In genomic region chr12:46983959-46984833, GRCh38 we compare ENCODE assay signal across 8 cellular contexts.
A peak's percentile ranks its signal among the peaks of the same experiment; 100 is the strongest.
DNase-seq lines count a peak whose midpoint lies in the region; ATAC-seq and TF ChIP-seq lines count a peak whose summit lies in the region.

No MANE protein-coding gene starts in this region.

- peaks cover 1% of the 10 kb centered on the region for H3K36me3 Mint-ChIP-seq in activated naive CD8-positive, alpha-beta T cell treated with anti-CD3 and anti-CD28 coated beads for 36 hours

- no peaks in the 10 kb centered on the region for H3K4me1 Mint-ChIP-seq in activated naive CD8-positive, alpha-beta T cell treated with anti-CD3 and anti-CD28 coated beads for 36 hours

- TF ChIP-seq POLR2A in gastrocnemius medialis (IDR thresholded peaks at IDR 0.05): no peak

- in situ Hi-C loops in gastrocnemius medialis (cut with MboI; ENCODE audit: low sequenced_read_pairs in 4 of 4): loop anchor here in 1 of 4 donors (25.0 kb wide), 1 partner anchor 822 kb away; no protein-coding TSS in a partner anchor

- ATAC-seq in GM18520 (IDR thresholded peaks at IDR 0.05; ENCODE audit: unreplicated experiment) (peak; percentile 48), gastrocnemius medialis (peak; percentile 98 to 99), HG02840 (IDR thresholded peaks at IDR 0.05; ENCODE audit: low FRiP score, unreplicated experiment) (no peak)

- H3K27me3 ChIP-seq in left ventricle myocardium inferior (ENCODE audit: low read depth): no peaks in the 10 kb centered on the region
- no peaks in the 10 kb centered on the region for H3K27me3 ChIP-seq in gastrocnemius medialis

- peaks cover 5% of the 10 kb centered on the region for H3K4me1 ChIP-seq in left ventricle myocardium inferior
- H3K4me1 ChIP-seq in gastrocnemius medialis: peaks cover 3 to 10% of the 10 kb centered on the region in 2 donors

- intact Hi-C loops in left ventricle myocardium inferior (cut with micrococcal nuclease) (no loop called here), gastrocnemius medialis (cut with DNase I; ENCODE audit: low total_unique reads) (loop anchor here (1.0 kb wide), 2 partner anchors 50 to 642 kb away; no protein-coding TSS in a partner anchor)

- H3K4me3 Mint-ChIP-seq in activated naive CD8-positive, alpha-beta T cell treated with anti-CD3 and anti-CD28 coated beads for 36 hours: no peak overlapping the region

- H3K36me3 ChIP-seq in left ventricle myocardium inferior (no peaks in the 10 kb centered on the region), gastrocnemius medialis (no peaks in the 10 kb centered on the region)

- TF ChIP-seq CTCF in left ventricle myocardium inferior (IDR thresholded peaks at IDR 0.05; ENCODE audit: borderline replicate concordance) (peak; percentile 81), gastrocnemius medialis (IDR thresholded peaks at IDR 0.05 in 4 of 5, conservative IDR thresholded peaks at IDR 0.05 in 1 of 5) (peak; percentile 73 to 85 (median 78))

- H3K4me3 ChIP-seq in left ventricle myocardium inferior: no peak overlapping the region
- no peak overlapping the region for H3K4me3 ChIP-seq in gastrocnemius medialis

- peaks cover 17% of the 10 kb centered on the region for H3K27me3 Mint-ChIP-seq in activated naive CD8-positive, alpha-beta T cell treated with anti-CD3 and anti-CD28 coated beads for 36 hours

- DNase-seq in AG20443 (ENCODE audit: low spot score) (peak; percentile 58), HS-27A (ENCODE audit: low read depth) (peak; percentile 63), OCI-M2 (lab: John Stamatoyannopoulos, UW; ENCODE audit: unreplicated experiment) (peak; percentile 26), left ventricle myocardium inferior (no peak), gastrocnemius medialis (peak in 1 of 2 donors; percentile 36)
- peak; percentile 11 for DNase-seq in activated naive CD8-positive, alpha-beta T cell treated with anti-CD3 and anti-CD28 coated beads for 36 hours

- H3K9me3 Mint-ChIP-seq in activated naive CD8-positive, alpha-beta T cell treated with anti-CD3 and anti-CD28 coated beads for 36 hours: peaks cover 7% of the 10 kb centered on the region

- peaks cover 6% of the 10 kb centered on the region for H3K9me3 ChIP-seq in left ventricle myocardium inferior (replicated peaks)
- no peaks in the 10 kb centered on the region for H3K9me3 ChIP-seq in gastrocnemius medialis

- no peak overlapping the region for H3K27ac Mint-ChIP-seq in activated naive CD8-positive, alpha-beta T cell treated with anti-CD3 and anti-CD28 coated beads for 36 hours

- H3K27ac ChIP-seq in left ventricle myocardium inferior (replicated peaks) (no peak overlapping the region), gastrocnemius medialis (peak overlapping the region in 1 of 4 donors; percentile 17)
